16 cellular contexts compared by ENCODE assay signal in genomic region chr14:30597496-30597895, GRCh38.
"Had no signal": no experiment of that assay in that cellular context is flagged by ENCODE, and none has a peak within 500 bp of the region (broad histone marks: within the 10 kb centered on the region; RNA-seq: fewer than 3 reads in every experiment).

No MANE protein-coding gene starts in this region.

- DNase-seq: effector memory CD8-positive, alpha-beta T cell; esophagus squamous epithelium; foreskin fibroblast; glutamatergic neuron; immature natural killer cell; left ventricle myocardium inferior; lower lobe of right lung; natural killer cell; stimulated activated CD4-positive, alpha-beta T cell treated with anti-CD3 and anti-CD28 coated beads, Interleukin-2, amount 100 ng/mL, for 24 hours; stimulated activated CD4-positive, alpha-beta T cell treated with anti-CD3 and anti-CD28 coated beads, Interleukin-4, amount 100 ng/mL, for 4 hours; stimulated activated naive B cell treated with anti-CD40 and anti-IgM and Interleukin-4, amounts not matched to agents 10 μg/mL and 1 μg/mL and 100 μg/mL, for 72 hours; stomach; trophoblast cell had no signal

- H3K27ac ChIP-seq: esophagus squamous epithelium, gastroesophageal sphincter, left ventricle myocardium inferior, lower lobe of right lung, stomach had no signal

- FAIRE-seq: keratinocyte, urothelium cell line had no signal

- H3K27me3 ChIP-seq: esophagus squamous epithelium, gastroesophageal sphincter, stomach had no signal

- H3K4me3 ChIP-seq: esophagus squamous epithelium, gastroesophageal sphincter, left ventricle myocardium inferior, lower lobe of right lung, stomach had no signal
